8 cellular contexts compared by ENCODE assay signal in genomic region chr1:18992646-18993045, GRCh38.
"Had no signal": no experiment of that assay in that cellular context is flagged by ENCODE, and none has a peak within 500 bp of the region (broad histone marks: within the 10 kb centered on the region; RNA-seq: fewer than 3 reads in every experiment).

No MANE protein-coding gene starts in this region.

- DNase-seq: H9, HCEC 1CT, KG1 had no signal

- FAIRE-seq: H1, H54, HepG2 had no signal

- H3K4me3 ChIP-seq: GM23338 had no signal

- H2AFZ ChIP-seq: GM23338 had no signal

- ATAC-seq: GM23338, HepG2 had no signal

- H3K4me2 ChIP-seq: GM23338 had no signal

- H3K27ac ChIP-seq: HL-60 had no signal
